Comparison of ENCODE assay signal across 8 cellular contexts in the genomic region with DNA sequence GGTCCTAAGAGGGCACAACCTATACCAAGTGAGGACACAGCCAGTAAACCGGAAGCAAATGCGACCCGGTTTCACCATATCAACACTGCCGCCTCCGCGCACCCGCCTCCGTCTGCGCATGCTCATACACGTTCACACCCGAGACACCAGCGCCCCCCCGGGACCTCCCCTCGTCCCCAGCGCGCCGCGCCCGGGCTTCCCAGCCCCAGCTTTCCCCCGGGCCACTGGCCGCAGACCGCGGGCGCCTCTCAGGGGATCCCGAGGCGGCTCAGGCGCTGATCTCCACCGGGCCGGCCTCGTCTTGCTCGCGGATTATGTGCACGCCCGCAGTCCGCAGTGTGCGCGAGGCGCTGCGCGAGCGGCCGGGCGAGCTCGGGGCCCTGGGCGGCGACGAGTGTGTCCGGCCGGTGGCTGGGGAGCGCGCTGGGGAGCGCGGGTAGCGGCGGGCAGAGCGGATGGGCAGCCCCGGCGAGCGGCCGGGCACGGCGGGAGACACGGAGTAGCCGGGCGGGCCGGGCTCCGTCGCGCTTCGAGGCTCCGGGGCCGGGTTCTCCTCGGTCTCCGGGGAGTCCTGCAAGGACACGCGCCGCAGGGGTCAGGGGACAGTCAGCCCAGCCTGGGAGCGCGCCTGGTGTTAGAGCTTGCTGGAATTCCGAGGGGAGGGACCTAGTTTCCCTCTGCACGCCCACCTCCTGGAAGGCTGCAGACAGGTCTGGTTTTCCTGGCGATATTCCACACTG. TPM values are rescaled to one million over a fixed set of nuclear protein-coding genes. Genes with fewer than 3 reads are reported as not detected.
A peak's percentile ranks its signal among the peaks of the same experiment; 100 is the strongest.
DNase-seq lines count a peak whose midpoint lies in the region; ATAC-seq and TF ChIP-seq lines count a peak whose summit lies in the region.

No MANE protein-coding gene starts in this region.

- ATAC-seq in GM19351 (IDR thresholded peaks at IDR 0.05; ENCODE audit: unreplicated experiment): peak; percentile 72
- ATAC-seq in foreskin keratinocyte: peak; percentile 73
- no peak for ATAC-seq in HG02623 (IDR thresholded peaks at IDR 0.05; ENCODE audit: unreplicated experiment)

- H3K9me3 Mint-ChIP-seq in activated T-helper 2 cell treated with anti-CD3 and anti-CD28 coated beads, Interferon-gamma antibody, Interleukin-2, Interleukin-4, amounts not matched to agents 10 μg/mL and 5 μg/mL and 100 μg/mL, durations not matched to agents 14 hours and 24 hours and 36 hours: no peaks in the 10 kb centered on the region

- peaks cover 10% of the 10 kb centered on the region for H3K4me1 Mint-ChIP-seq in activated T-helper 2 cell treated with anti-CD3 and anti-CD28 coated beads, Interferon-gamma antibody, Interleukin-2, Interleukin-4, amounts not matched to agents 10 μg/mL and 5 μg/mL and 100 μg/mL, durations not matched to agents 14 hours and 24 hours and 36 hours (ENCODE audit: low read depth)

- H3K9ac ChIP-seq in subcutaneous abdominal adipose tissue (ENCODE audit: low read length in 5 of 5): no peak overlapping the region

- H3K4me2 ChIP-seq in PC-9: no peak overlapping the region

- peaks cover 5% of the 10 kb centered on the region for H3K27me3 Mint-ChIP-seq in activated T-helper 2 cell treated with anti-CD3 and anti-CD28 coated beads, Interferon-gamma antibody, Interleukin-2, Interleukin-4, amounts not matched to agents 10 μg/mL and 5 μg/mL and 100 μg/mL, durations not matched to agents 14 hours and 24 hours and 36 hours (ENCODE audit: low read depth)

- no peaks in the 10 kb centered on the region for H3K9me2 ChIP-seq in PC-9 (ENCODE audit: insufficient read depth)

- H3K4me3 ChIP-seq in neutrophil (ENCODE audit: low read depth in 1 of 2, low read length in 1 of 2): peak overlapping the region; percentile 60 to 70
- H3K4me3 ChIP-seq in subcutaneous abdominal adipose tissue (ENCODE audit: low read depth in 1 of 5, low read length in 5 of 5): peak overlapping the region; percentile 15 to 61 (median 46)
- H3K4me3 ChIP-seq in PC-9: no peak overlapping the region

- DNase-seq in NCI-H2227 (lab: John Stamatoyannopoulos, UW; ENCODE audit: unreplicated experiment) (peak; percentile 87), foreskin keratinocyte (peak in 1 of 2 donors; percentile 25), PC-9 (no peak)
- peak; percentile 63 for DNase-seq in activated T-helper 2 cell treated with anti-CD3 and anti-CD28 coated beads, Interferon-gamma antibody, Interleukin-2, Interleukin-4, amounts not matched to agents 10 μg/mL and 5 μg/mL and 100 μg/mL, durations not matched to agents 14 hours and 24 hours and 36 hours (ENCODE audit: low spot score)

- H3F3A ChIP-seq in PC-9 (ENCODE audit: insufficient read depth, low read depth): no peaks in the 10 kb centered on the region

- intact Hi-C loops in activated T-helper 2 cell treated with anti-CD3 and anti-CD28 coated beads, Interferon-gamma antibody, Interleukin-2, Interleukin-4, amounts not matched to agents 10 μg/mL and 5 μg/mL and 100 μg/mL, durations not matched to agents 14 hours and 24 hours and 36 hours (cut with micrococcal nuclease): no loop called here
- intact Hi-C loops in PC-9 (cut with micrococcal nuclease; ENCODE audit: unreplicated experiment): no loop called here

- no peak overlapping the region for H3K27ac Mint-ChIP-seq in activated T-helper 2 cell treated with anti-CD3 and anti-CD28 coated beads, Interferon-gamma antibody, Interleukin-2, Interleukin-4, amounts not matched to agents 10 μg/mL and 5 μg/mL and 100 μg/mL, durations not matched to agents 14 hours and 24 hours and 36 hours

- no peaks in the 10 kb centered on the region for H3K36me3 ChIP-seq in neutrophil
- H3K36me3 ChIP-seq in subcutaneous abdominal adipose tissue (ENCODE audit: control insufficient read depth in 5 of 5, insufficient read depth in 5 of 5, low read length in 5 of 5): peaks cover 0 to 19% (median 13%) of the 10 kb centered on the region in 5 donors
- no peaks in the 10 kb centered on the region for H3K36me3 ChIP-seq in PC-9 (ENCODE audit: low read depth)

- no peaks in the 10 kb centered on the region for H3K36me3 Mint-ChIP-seq in activated T-helper 2 cell treated with anti-CD3 and anti-CD28 coated beads, Interferon-gamma antibody, Interleukin-2, Interleukin-4, amounts not matched to agents 10 μg/mL and 5 μg/mL and 100 μg/mL, durations not matched to agents 14 hours and 24 hours and 36 hours (ENCODE audit: low read depth)

- POLR2A ChIA-PET in PC-9 (lab: Charles Lee; ENCODE audit: unreplicated experiment): no interaction called here

- BruUV-seq in PC-9 (replicated peaks; lab: Mats Ljungman, UMichigan): no TSS peak

- H3K79me2 ChIP-seq in PC-9 (ENCODE audit: low read depth): no peaks in the 10 kb centered on the region

- H3K4me1 ChIP-seq in foreskin keratinocyte: no peaks in the 10 kb centered on the region
- H3K4me1 ChIP-seq in neutrophil (ENCODE audit: control insufficient read depth in 1 of 2, insufficient read depth in 1 of 2, low read depth in 1 of 2, low read length in 1 of 2): peaks cover 7 to 40% of the 10 kb centered on the region in 2 experiments
- peaks cover 0 to 18% (median 11%) of the 10 kb centered on the region in 5 donors for H3K4me1 ChIP-seq in subcutaneous abdominal adipose tissue (ENCODE audit: control insufficient read depth in 5 of 5, insufficient read depth in 5 of 5, low read length in 5 of 5)
- H3K4me1 ChIP-seq in PC-9 (replicated peaks; ENCODE audit: insufficient read depth): no peaks in the 10 kb centered on the region

- TF ChIP-seq CTCF in foreskin keratinocyte (conservative IDR thresholded peaks at IDR 0.05): peak; percentile 29
- TF ChIP-seq CTCF in neutrophil (IDR thresholded peaks at IDR 0.05): no peak
- no peak for TF ChIP-seq CTCF in PC-9 (conservative IDR thresholded peaks at IDR 0.05)

- H3K27me3 ChIP-seq in foreskin keratinocyte (peaks cover 3% of the 10 kb centered on the region), neutrophil (peaks cover 27% of the 10 kb centered on the region), subcutaneous abdominal adipose tissue (ENCODE audit: control insufficient read depth in 5 of 5, insufficient read depth in 4 of 5, low read length in 5 of 5) (no peaks in the 10 kb centered on the region), PC-9 (ENCODE audit: insufficient read depth, low read depth) (peaks cover 19% of the 10 kb centered on the region; the same call in 1 of the 2 replicates)

- CTCF ChIA-PET in PC-9 (lab: Charles Lee): interaction anchor here (0.6 kb wide), 1 partner anchor 32 kb away, joined by 5 read pairs; no protein-coding TSS in a partner anchor

- no peak overlapping the region for H2AFZ ChIP-seq in PC-9

- no peaks in the 10 kb centered on the region for H3K9me3 ChIP-seq in neutrophil
- no peaks in the 10 kb centered on the region for H3K9me3 ChIP-seq in subcutaneous abdominal adipose tissue (ENCODE audit: control insufficient read depth in 5 of 5, low read length in 5 of 5)
- no peaks in the 10 kb centered on the region for H3K9me3 ChIP-seq in PC-9 (ENCODE audit: insufficient read depth, low read depth)

- H3K4me3 Mint-ChIP-seq in activated T-helper 2 cell treated with anti-CD3 and anti-CD28 coated beads, Interferon-gamma antibody, Interleukin-2, Interleukin-4, amounts not matched to agents 10 μg/mL and 5 μg/mL and 100 μg/mL, durations not matched to agents 14 hours and 24 hours and 36 hours (ENCODE audit: low read depth): peak overlapping the region; percentile 47

- H4K20me1 ChIP-seq in PC-9 (ENCODE audit: insufficient read depth): no peaks in the 10 kb centered on the region

- H3K27ac ChIP-seq in foreskin keratinocyte (no peak overlapping the region), neutrophil (peak overlapping the region; percentile 62), subcutaneous abdominal adipose tissue (ENCODE audit: low read depth, low read length) (no peak overlapping the region), PC-9 (no peak overlapping the region)

RNA-seq across cellular contexts. Expression of a gene that starts 2.0 kb away (rescaled TPM):
- total RNA-seq in activated T-helper 2 cell treated with anti-CD3 and anti-CD28 coated beads, Interferon-gamma antibody, Interleukin-2, Interleukin-4, amounts not matched to agents 10 μg/mL and 5 μg/mL and 100 μg/mL, durations not matched to agents 14 hours and 24 hours and 36 hours: not detected in 2 replicates
- total RNA-seq in foreskin keratinocyte (not detected in 2 replicates), PC-9 (2021) (not detected in 2 replicates)
- polyA plus RNA-seq in foreskin keratinocyte: not detected in 2 replicates

RNA-seq across cellular contexts. Expression of a gene that starts 14.8 kb away (rescaled TPM):
- not detected in 2 replicates for total RNA-seq in activated T-helper 2 cell treated with anti-CD3 and anti-CD28 coated beads, Interferon-gamma antibody, Interleukin-2, Interleukin-4, amounts not matched to agents 10 μg/mL and 5 μg/mL and 100 μg/mL, durations not matched to agents 14 hours and 24 hours and 36 hours
- total RNA-seq in foreskin keratinocyte (not detected in 2 replicates), PC-9 (2021) (not detected in 2 replicates)
- polyA plus RNA-seq in foreskin keratinocyte: not detected in 2 replicates

RNA-seq across cellular contexts. Expression of a gene that starts 23.4 kb away (rescaled TPM):
- not detected in 2 replicates for total RNA-seq in activated T-helper 2 cell treated with anti-CD3 and anti-CD28 coated beads, Interferon-gamma antibody, Interleukin-2, Interleukin-4, amounts not matched to agents 10 μg/mL and 5 μg/mL and 100 μg/mL, durations not matched to agents 14 hours and 24 hours and 36 hours
- total RNA-seq in foreskin keratinocyte: 1.5 and 6.4 TPM in 2 replicates
- 1.8 and 5.9 TPM in 2 replicates for polyA plus RNA-seq in foreskin keratinocyte
- 0.20 TPM in 1 of 2 replicates, not detected in the other for total RNA-seq in PC-9 (2021)

RNA-seq across cellular contexts. Expression of a gene that starts 33.0 kb away (rescaled TPM):
- 3.6 and 3.7 TPM in 2 replicates for total RNA-seq in activated T-helper 2 cell treated with anti-CD3 and anti-CD28 coated beads, Interferon-gamma antibody, Interleukin-2, Interleukin-4, amounts not matched to agents 10 μg/mL and 5 μg/mL and 100 μg/mL, durations not matched to agents 14 hours and 24 hours and 36 hours
- total RNA-seq in foreskin keratinocyte (4.8 and 5.7 TPM in 2 replicates), PC-9 (2021) (2.7 and 2.8 TPM in 2 replicates)
- 1.4 and 2.9 TPM in 2 replicates for polyA plus RNA-seq in foreskin keratinocyte

RNA-seq across cellular contexts. Expression of a gene that starts 55.8 kb away (rescaled TPM):
- 9.0 and 10.6 TPM in 2 replicates for total RNA-seq in activated T-helper 2 cell treated with anti-CD3 and anti-CD28 coated beads, Interferon-gamma antibody, Interleukin-2, Interleukin-4, amounts not matched to agents 10 μg/mL and 5 μg/mL and 100 μg/mL, durations not matched to agents 14 hours and 24 hours and 36 hours
- total RNA-seq in foreskin keratinocyte (24.0 and 51.7 TPM in 2 replicates), PC-9 (2021) (1.3 and 1.5 TPM in 2 replicates)
- 22.6 and 61.5 TPM in 2 replicates for polyA plus RNA-seq in foreskin keratinocyte

Comparison
In these comparisons a context has a peak if more than half of its experiments do, and no peak if none do; other contexts are left out.
1. DNase-seq: peak in NCI-H2227 (single experiment) and activated T-helper 2 cell treated with anti-CD3 and anti-CD28 coated beads, Interferon-gamma antibody, Interleukin-2, Interleukin-4, amounts not matched to agents 10 μg/mL and 5 μg/mL and 100 μg/mL, durations not matched to agents 14 hours and 24 hours and 36 hours (single experiment); none in PC-9 (0 of 2).